In the genomic region with DNA sequence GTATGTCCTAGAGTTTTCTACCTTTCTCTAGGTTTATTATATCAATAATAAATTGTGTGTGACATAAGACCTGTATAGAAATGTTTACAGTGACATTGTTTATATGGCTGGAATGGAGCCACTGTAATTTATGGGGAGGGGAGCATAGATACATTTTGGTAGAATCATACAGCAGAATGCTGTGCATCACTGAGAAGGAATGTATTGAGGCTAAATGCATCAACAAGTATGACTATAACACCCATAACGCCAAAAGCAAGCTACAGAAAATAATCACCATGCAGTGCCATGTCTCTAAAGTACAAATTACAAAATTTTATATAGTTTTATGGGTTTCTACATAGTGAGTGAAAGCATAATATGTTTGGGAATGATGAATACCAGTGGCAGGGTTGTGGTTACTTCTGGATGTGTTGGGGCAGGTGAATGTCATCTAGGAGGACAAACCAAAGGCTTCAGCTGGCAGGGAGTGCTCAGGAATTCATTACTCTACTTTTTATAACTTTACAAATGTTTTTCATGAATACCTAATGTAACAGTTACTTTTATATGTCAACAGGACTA, we compare ENCODE assay signal across 22 cellular contexts.
"Had no signal": no experiment of that assay in that cellular context is flagged by ENCODE, and none has a peak within 500 bp of the region (broad histone marks: within the 10 kb centered on the region; RNA-seq: fewer than 3 reads in every experiment).

No MANE protein-coding gene starts in this region.

- H3K9ac ChIP-seq: neural progenitor cell had no signal

- H3K27ac ChIP-seq: heart right ventricle, left lung, neural progenitor cell, prostate gland, sigmoid colon, stomach, tibial artery had no signal

- DNase-seq: cortex of kidney; effector memory CD8-positive, alpha-beta T cell; foreskin melanocyte; glutamatergic neuron; heart right ventricle; hippocampal formation; left cardiac atrium; left lung; mesendoderm; midbrain; naive thymus-derived CD4-positive, alpha-beta T cell; right cardiac atrium; sigmoid colon; stimulated activated CD4-positive, alpha-beta T cell treated with anti-CD3 and anti-CD28 coated beads, Interleukin-2, amount 100 ng/mL, for 24 hours; stimulated activated CD4-positive, alpha-beta T cell treated with anti-CD3 and anti-CD28 coated beads, Interleukin-4, amount 100 ng/mL, for 24 hours; stimulated activated naive CD4-positive, alpha-beta T cell treated with Interleukin-2 at 50 U/mL for 16 hours; stomach; tibial artery had no signal

- H3K27me3 ChIP-seq: heart right ventricle, left lung, neural progenitor cell, sigmoid colon, stomach, tibial artery had no signal

- H3K4me2 ChIP-seq: neural progenitor cell had no signal

- H3K36me3 ChIP-seq: heart right ventricle, left lung, neural progenitor cell, prostate gland, sigmoid colon, stomach, tibial artery had no signal

- H2AFZ ChIP-seq: neural progenitor cell had no signal

- ATAC-seq: effector memory CD8-positive, alpha-beta T cell; esophagus mucosa; heart right ventricle; left cardiac atrium; left lung; naive thymus-derived CD4-positive, alpha-beta T cell; right cardiac atrium; stimulated activated effector memory CD8-positive, alpha-beta T cell treated with anti-CD3 and anti-CD28 coated beads, Interleukin-12 subunit alpha, Interleukin-12 subunit beta, amount 100 ng/mL, for 72 hours had no signal

- H3K4me1 ChIP-seq: heart right ventricle, left lung, neural progenitor cell, prostate gland, sigmoid colon, stomach, tibial artery had no signal

- H3K4me3 ChIP-seq: heart right ventricle, left lung, neural progenitor cell, prostate gland, sigmoid colon, stomach, tibial artery had no signal

- H3K9me3 ChIP-seq: prostate gland, sigmoid colon, tibial artery had no signal
